1 cellular context compared by ENCODE assay signal in genomic region chr20:43590392-43591303, GRCh38.
A peak's percentile ranks its signal among the peaks of the same experiment; 100 is the strongest.
TF ChIP-seq lines count a peak whose summit lies in the region.

Gene IFT52 (plus strand): TSS chr20:43590937. CDS start chr20:43594699, 3,762 bp downstream.

TF ChIP-seq in K562, 482 proteins besides CTCF, POLR2A, EP300 and RAD21 (continued from another document and continues in another):
- no peak for TF ChIP-seq ATF4 (CRISPR knock-in tag; IDR thresholded peaks at IDR 0.05)
- no peak for TF ChIP-seq TSHZ1 (CRISPR knock-in tag; IDR thresholded peaks at IDR 0.05)
- peak; percentile 43; the same call in 1 of the 2 replicates for TF ChIP-seq SUPT5H (IDR thresholded peaks at IDR 0.05)
- TF ChIP-seq BRF2 (IDR thresholded peaks at IDR 0.05; ENCODE audit: borderline replicate concordance, insufficient read depth, insufficient read length), result no peak
- TF ChIP-seq ZNF212 (CRISPR knock-in tag; IDR thresholded peaks at IDR 0.05), result no peak
- TF ChIP-seq PURB (CRISPR knock-in tag; IDR thresholded peaks at IDR 0.05; ENCODE audit: low read depth), result no peak
- TF ChIP-seq TAL1 (IDR thresholded peaks at IDR 0.05), result no peak
- peak; percentile 14; the same call in 1 of the 2 replicates for TF ChIP-seq CHAMP1 (IDR thresholded peaks at IDR 0.05)
- TF ChIP-seq ZFX (CRISPR knock-in tag; IDR thresholded peaks at IDR 0.05), result peak; percentile 79
- TF ChIP-seq NR2F6 (CRISPR knock-in tag; IDR thresholded peaks at IDR 0.05), result no peak
- TF ChIP-seq OTX1 (CRISPR knock-in tag; IDR thresholded peaks at IDR 0.05), result 0 out of 2 replicates have a peak, but pooled peaks have one; percentile 5
- peak; percentile 73 for TF ChIP-seq MAFF (IDR thresholded peaks at IDR 0.05; ENCODE audit: low read length)
- peak in 1 of 2 experiments; percentile 77; a peak in 2 of 4 replicates for TF ChIP-seq HDAC1 (IDR thresholded peaks at IDR 0.05)
- no peak for TF ChIP-seq IRF1 (CRISPR knock-in tag; IDR thresholded peaks at IDR 0.05; ENCODE audit: borderline replicate concordance)
- TF ChIP-seq TCFL5 (CRISPR knock-in tag; conservative IDR thresholded peaks at IDR 0.05), result no peak
- peak; percentile 80; the same call in 1 of the 2 replicates for TF ChIP-seq SP1 (CRISPR knock-in tag; IDR thresholded peaks at IDR 0.05)
- TF ChIP-seq BCL6 (CRISPR knock-in tag; IDR thresholded peaks at IDR 0.05), result no peak
- no peak for TF ChIP-seq ZNF699 (CRISPR knock-in tag; IDR thresholded peaks at IDR 0.05; ENCODE audit: insufficient replicate concordance)
- TF ChIP-seq KHSRP (IDR thresholded peaks at IDR 0.05), result 0 out of 2 replicates have a peak, but pooled peaks have one; percentile 30
- no peak for TF ChIP-seq EHMT2 (IDR thresholded peaks at IDR 0.05)
- TF ChIP-seq ZBTB9 (CRISPR knock-in tag; IDR thresholded peaks at IDR 0.05), result no peak
- TF ChIP-seq ZBTB40 (IDR thresholded peaks at IDR 0.05), result no peak
- TF ChIP-seq ZBTB40 (CRISPR knock-in tag; IDR thresholded peaks at IDR 0.05), result no peak
- TF ChIP-seq HOXB6 (CRISPR knock-in tag; IDR thresholded peaks at IDR 0.05; ENCODE audit: borderline replicate concordance), result no peak
- TF ChIP-seq RNF219 (CRISPR knock-in tag; IDR thresholded peaks at IDR 0.05), result no peak
- TF ChIP-seq LARP7 (IDR thresholded peaks at IDR 0.05), result no peak
- no peak for TF ChIP-seq CREB3L1 (IDR thresholded peaks at IDR 0.05; ENCODE audit: borderline replicate concordance, low read depth)
- TF ChIP-seq ZKSCAN8 (CRISPR knock-in tag; IDR thresholded peaks at IDR 0.05), result no peak
- TF ChIP-seq PHF20 (IDR thresholded peaks at IDR 0.05; ENCODE audit: partially characterized antibody), result peak; percentile 49
- no peak for TF ChIP-seq XRCC4 (IDR thresholded peaks at IDR 0.05; ENCODE audit: extremely low read depth, insufficient read depth, insufficient read length)
- no peak for TF ChIP-seq HMBOX1 (IDR thresholded peaks at IDR 0.05)
- no peak for TF ChIP-seq PYGO2 (tag; IDR thresholded peaks at IDR 0.05)
- TF ChIP-seq ZNF764 (CRISPR knock-in tag; IDR thresholded peaks at IDR 0.05; ENCODE audit: low read depth), result no peak
